In genomic region chr19:18606281-18607221, GRCh38 we compare ENCODE assay signal across 1 cellular context.
A peak's percentile ranks its signal among the peaks of the same experiment; 100 is the strongest.
TF ChIP-seq lines count a peak whose summit lies in the region.

CRLF1 (minus strand) TSS chr19:18606799; CDS start chr19:18606656, 143 bp downstream.

TF ChIP-seq in HEK293, 187 proteins besides CTCF, POLR2A, EP300 and RAD21 (continued from another document and continues in another):
- no peak for TF ChIP-seq ZNF645 (tag by site-specific recombination; IDR thresholded peaks at IDR 0.05)
- no peak for TF ChIP-seq ZNF324 (tag by site-specific recombination; IDR thresholded peaks at IDR 0.05)
- TF ChIP-seq ZNF398 (tag by site-specific recombination; IDR thresholded peaks at IDR 0.05): peak; percentile 82
- TF ChIP-seq ZBTB26 (tag by site-specific recombination; optimal IDR thresholded peaks at IDR 0.05): peak; percentile 42
- no peak for TF ChIP-seq ZNF530 (tag by site-specific recombination; IDR thresholded peaks at IDR 0.05; ENCODE audit: low read depth)
- TF ChIP-seq ZNF449 (tag by site-specific recombination; IDR thresholded peaks at IDR 0.05): no peak
- no peak for TF ChIP-seq ZNF704 (tag by site-specific recombination; IDR thresholded peaks at IDR 0.05)
- no peak for TF ChIP-seq ZEB2 (tag by site-specific recombination; IDR thresholded peaks at IDR 0.05)
- no peak for TF ChIP-seq ZNF248 (tag by site-specific recombination; IDR thresholded peaks at IDR 0.05)
- no peak for TF ChIP-seq ZNF221 (tag by site-specific recombination; IDR thresholded peaks at IDR 0.05; ENCODE audit: borderline replicate concordance)
- peak; percentile 44; the same call in 1 of the 2 replicates for TF ChIP-seq HIC1 (tag by site-specific recombination; IDR thresholded peaks at IDR 0.05)
- TF ChIP-seq ZSCAN30 (tag by site-specific recombination; IDR thresholded peaks at IDR 0.05): no peak
- TF ChIP-seq ZBTB8A (tag by site-specific recombination; IDR thresholded peaks at IDR 0.05): peak; percentile 87
- TF ChIP-seq GLI2 (tag by site-specific recombination; IDR thresholded peaks at IDR 0.05; ENCODE audit: borderline replicate concordance, low read depth): no peak
- TF ChIP-seq ZNF514 (tag by site-specific recombination; IDR thresholded peaks at IDR 0.05): no peak
- TF ChIP-seq ZNF76 (tag by site-specific recombination; IDR thresholded peaks at IDR 0.05; ENCODE audit: borderline replicate concordance, low read depth): no peak; the same call in 1 of the 2 replicates
- 0 out of 2 replicates have a peak, but pooled peaks have one; percentile 32 for TF ChIP-seq KLF7 (tag by site-specific recombination; IDR thresholded peaks at IDR 0.05; ENCODE audit: borderline replicate concordance)
- TF ChIP-seq WT1 (tag by site-specific recombination; IDR thresholded peaks at IDR 0.05): no peak
- no peak for TF ChIP-seq ZNF16 (tag by site-specific recombination; IDR thresholded peaks at IDR 0.05; ENCODE audit: low read depth)
- TF ChIP-seq KLF17 (tag by site-specific recombination; IDR thresholded peaks at IDR 0.05): no peak
- TF ChIP-seq ZNF366 (tag by site-specific recombination; conservative IDR thresholded peaks at IDR 0.05): no peak
- TF ChIP-seq ELK4 (IDR thresholded peaks at IDR 0.05; ENCODE audit: borderline replicate concordance, low read depth, low read length): no peak
- TF ChIP-seq ZNF335 (tag by site-specific recombination; conservative IDR thresholded peaks at IDR 0.05): peak; percentile 79
- TF ChIP-seq EGR2 (tag by site-specific recombination; IDR thresholded peaks at IDR 0.05; ENCODE audit: low read depth): no peak; the same call in 1 of the 2 replicates
- TF ChIP-seq ZNF776 (tag by site-specific recombination; IDR thresholded peaks at IDR 0.05; ENCODE audit: borderline replicate concordance): no peak
- TF ChIP-seq ZFHX2 (tag by site-specific recombination; conservative IDR thresholded peaks at IDR 0.05): no peak
- TF ChIP-seq ZNF426 (tag by site-specific recombination; IDR thresholded peaks at IDR 0.05): no peak
- TF ChIP-seq ZNF624 (tag by site-specific recombination; IDR thresholded peaks at IDR 0.05): no peak
- TF ChIP-seq ZNF19 (tag by site-specific recombination; IDR thresholded peaks at IDR 0.05; ENCODE audit: low read depth): no peak
- TF ChIP-seq OVOL3 (tag by site-specific recombination; IDR thresholded peaks at IDR 0.05): no peak
- TF ChIP-seq MZF1 (tag by site-specific recombination; IDR thresholded peaks at IDR 0.05; ENCODE audit: borderline replicate concordance): no peak
- TF ChIP-seq PATZ1 (tag by site-specific recombination; IDR thresholded peaks at IDR 0.05): peak; percentile 69
- TF ChIP-seq SP3 (tag by site-specific recombination; IDR thresholded peaks at IDR 0.05): peak; percentile 85
- no peak for TF ChIP-seq ZNF558 (tag by site-specific recombination; IDR thresholded peaks at IDR 0.05)
- no peak for TF ChIP-seq ZNF654 (tag by site-specific recombination; IDR thresholded peaks at IDR 0.05; ENCODE audit: low read depth)
- no peak for TF ChIP-seq ZNF629 (tag by site-specific recombination; IDR thresholded peaks at IDR 0.05)
- no peak for TF ChIP-seq ZNF112 (tag by site-specific recombination; IDR thresholded peaks at IDR 0.05)
- no peak for TF ChIP-seq PRDM4 (tag by site-specific recombination; IDR thresholded peaks at IDR 0.05)
- no peak for TF ChIP-seq ZBTB21 (tag by site-specific recombination; IDR thresholded peaks at IDR 0.05)
- no peak for TF ChIP-seq IKZF3 (tag by site-specific recombination; IDR thresholded peaks at IDR 0.05)
- TF ChIP-seq SCRT2 (tag by site-specific recombination; IDR thresholded peaks at IDR 0.05): no peak
- TF ChIP-seq ZNF133 (tag by site-specific recombination; IDR thresholded peaks at IDR 0.05): no peak
- TF ChIP-seq ZNF621 (tag by site-specific recombination; IDR thresholded peaks at IDR 0.05): no peak
- TF ChIP-seq ZNF48 (tag by site-specific recombination; IDR thresholded peaks at IDR 0.05): no peak
- no peak for TF ChIP-seq ZNF701 (tag by site-specific recombination; IDR thresholded peaks at IDR 0.05)
- TF ChIP-seq ZBTB20 (tag by site-specific recombination; IDR thresholded peaks at IDR 0.05): no peak
